Comparison of ENCODE assay signal across 8 cellular contexts in the genomic region with DNA sequence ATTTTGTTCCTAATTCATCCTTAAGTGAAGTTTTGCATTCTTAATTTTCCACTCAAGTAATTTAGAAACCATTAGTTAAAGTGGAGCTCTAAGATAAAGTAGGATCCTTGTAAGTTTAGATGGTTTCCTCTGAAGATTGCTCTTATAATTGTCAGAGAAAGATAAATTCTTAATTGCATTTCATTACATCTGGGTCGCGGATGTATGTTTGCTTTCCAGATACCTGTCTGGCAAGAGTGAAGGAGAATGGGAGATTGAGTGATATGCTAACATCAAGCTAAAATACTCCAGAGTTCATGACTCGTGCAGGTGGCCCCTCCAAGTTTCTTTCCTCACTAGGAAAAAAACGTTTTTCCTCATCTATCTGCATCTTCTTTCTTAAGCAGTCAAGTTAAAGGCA.
"Had no signal": no experiment of that assay in that cellular context is flagged by ENCODE, and none has a peak within 500 bp of the region (broad histone marks: within the 10 kb centered on the region; RNA-seq: fewer than 3 reads in every experiment).

No MANE protein-coding gene starts in this region.

- DNase-seq: GDM1, GF-D8 had no signal

- H3K4me3 ChIP-seq: GM12878 had no signal

- ATAC-seq: GM12878 had no signal

- FAIRE-seq: G401.6, GM12878, GM12891, GM12892, GM18507, GM19239 had no signal
